ENCODE assay signal across 18 cellular contexts in the genomic region with DNA sequence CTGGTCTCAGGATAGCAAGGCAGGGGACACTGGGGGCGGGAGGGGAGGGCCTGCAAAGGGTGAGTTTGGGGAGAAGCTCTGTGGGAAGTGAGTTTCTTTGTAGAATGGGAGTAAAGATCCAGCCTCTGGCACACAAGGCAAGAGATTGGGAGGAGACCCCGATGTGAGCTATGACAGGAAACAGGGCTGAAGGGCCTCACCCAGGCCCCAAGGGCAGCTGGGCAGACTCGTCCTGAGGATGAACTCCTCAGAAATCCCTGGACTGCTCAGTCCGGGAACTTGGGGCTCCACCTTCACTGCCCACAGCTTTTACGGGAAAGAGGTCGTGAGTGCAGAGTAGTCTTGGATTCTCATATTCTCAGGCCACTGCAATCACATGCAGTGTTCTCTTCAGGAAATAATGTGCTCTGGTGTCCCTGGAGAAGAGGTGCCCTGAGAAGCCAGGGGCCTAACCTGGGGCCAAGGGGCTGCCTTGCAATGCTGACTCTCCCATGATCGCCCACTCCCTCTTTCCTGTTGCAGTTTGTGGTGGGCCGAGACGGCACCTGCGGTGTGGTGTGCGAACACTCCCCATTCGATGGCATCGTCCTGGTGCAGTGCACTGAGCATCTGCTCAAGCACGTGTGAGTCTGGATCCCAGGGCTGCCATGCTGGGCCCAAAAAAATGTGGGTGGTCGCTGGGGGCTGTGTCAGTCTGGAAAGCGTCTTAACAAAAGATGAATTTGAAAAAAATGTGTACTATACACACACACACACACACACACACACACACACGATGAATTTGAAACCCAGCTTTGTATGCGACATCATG. TPM values are rescaled to one million over a fixed set of nuclear protein-coding genes. Genes with fewer than 3 reads are reported as not detected.
DNase-seq lines count a peak whose midpoint lies in the region; TF ChIP-seq lines count a peak whose summit lies in the region.
"Had no signal": no experiment of that assay in that cellular context is flagged by ENCODE, and none has a peak within 500 bp of the region (broad histone marks: within the 10 kb centered on the region; RNA-seq: fewer than 3 reads in every experiment).

No MANE protein-coding gene starts in this region.

- H3K27ac ChIP-seq in endodermal cell (ENCODE audit: low read depth, low read length) (no peak overlapping the region), stomach (no peak overlapping the region)
- H3K27ac ChIP-seq: C4-2B had no signal

- H3K27me3 ChIP-seq in endodermal cell (ENCODE audit: control insufficient read depth, insufficient read depth, low read length, poor library complexity, severe bottlenecking) = no peaks in the 10 kb centered on the region
- H3K27me3 ChIP-seq in stomach = peaks cover 0 to 58% (median 8%) of the 10 kb centered on the region in 3 donors

- 86 to 91% methylated on average over 11 to 17 of the region's 18 CpGs for WGBS in endodermal cell (ENCODE audit: insufficient coverage in 1 of 2, insufficient read length in 1 of 2), 2 experiments
- 69 to 76% (median 75%) methylated on average over 18 of the region's 18 CpGs for WGBS in stomach, 5 donors

- intact Hi-C loops in stomach (cut with DNase I; ENCODE audit: low total_unique reads) = no loop called here

- H3K4me1 ChIP-seq in endodermal cell (ENCODE audit: control insufficient read depth, insufficient read depth, low read length) (no peaks in the 10 kb centered on the region), stomach (no peaks in the 10 kb centered on the region)

- H3K9ac ChIP-seq in endodermal cell (ENCODE audit: extremely low read depth, low read length, poor library complexity, severe bottlenecking) = no peak overlapping the region

- H3K4me3 Mint-ChIP-seq in endodermal cell = no peak overlapping the region
- H3K4me3 Mint-ChIP-seq in T-helper 2 cell treated with Interferon-gamma antibody and Interleukin-4, amounts not matched to agents 5 μg/mL and 100 μg/mL, for 36 hours = no peak overlapping the region

- no peak for TF ChIP-seq EP300 in stomach (IDR thresholded peaks at IDR 0.05)

- H3K27ac Mint-ChIP-seq in endodermal cell = no peak overlapping the region
- no peak overlapping the region for H3K27ac Mint-ChIP-seq in T-helper 2 cell treated with Interferon-gamma antibody and Interleukin-4, amounts not matched to agents 5 μg/mL and 100 μg/mL, for 36 hours

- H3K36me3 Mint-ChIP-seq in endodermal cell (ENCODE audit: low read depth) = no peaks in the 10 kb centered on the region
- H3K36me3 Mint-ChIP-seq in T-helper 2 cell treated with Interferon-gamma antibody and Interleukin-4, amounts not matched to agents 5 μg/mL and 100 μg/mL, for 36 hours (ENCODE audit: low read depth) = no peaks in the 10 kb centered on the region

- H3K27me3 Mint-ChIP-seq in endodermal cell (ENCODE audit: insufficient read depth) = peaks cover 25% of the 10 kb centered on the region
- no peaks in the 10 kb centered on the region for H3K27me3 Mint-ChIP-seq in T-helper 2 cell treated with Interferon-gamma antibody and Interleukin-4, amounts not matched to agents 5 μg/mL and 100 μg/mL, for 36 hours (ENCODE audit: low read depth)

- H3K36me3 ChIP-seq in endodermal cell (ENCODE audit: control insufficient read depth, insufficient read depth, low read length) (no peaks in the 10 kb centered on the region), stomach (no peaks in the 10 kb centered on the region)

- peaks cover 15% of the 10 kb centered on the region for H3K4me1 Mint-ChIP-seq in endodermal cell
- H3K4me1 Mint-ChIP-seq in T-helper 2 cell treated with Interferon-gamma antibody and Interleukin-4, amounts not matched to agents 5 μg/mL and 100 μg/mL, for 36 hours (ENCODE audit: low read depth) = peaks cover 13% of the 10 kb centered on the region

- H3K9me3 Mint-ChIP-seq in endodermal cell = no peaks in the 10 kb centered on the region
- no peaks in the 10 kb centered on the region for H3K9me3 Mint-ChIP-seq in T-helper 2 cell treated with Interferon-gamma antibody and Interleukin-4, amounts not matched to agents 5 μg/mL and 100 μg/mL, for 36 hours

- peak; percentile 54 for DNase-seq in activated effector memory CD4-positive, alpha-beta T cell treated with anti-CD3 and anti-CD28 coated beads, Interleukin-2, amount 50 U/mL, for 16 hours
- DNase-seq in activated effector memory CD4-positive, alpha-beta T cell treated with Interleukin-2 at 50 U/mL for 16 hours = no peak
- DNase-seq in NB4 (ENCODE audit: low read depth) = peak; percentile 98
- DNase-seq in endodermal cell = peak; percentile 32
- peak; percentile 16 for DNase-seq in stomach
- no peak for DNase-seq in HUDEP-2 (lab: John Stamatoyannopoulos, UW; ENCODE audit: unreplicated experiment in 76 of 76)
- no peak for DNase-seq in T-helper 2 cell treated with Interferon-gamma antibody and Interleukin-4, amounts not matched to agents 5 μg/mL and 100 μg/mL, for 36 hours (ENCODE audit: low spot score)
- DNase-seq in NOMO-1 (lab: John Stamatoyannopoulos, UW; ENCODE audit: unreplicated experiment in 2 of 2) = no peak
- DNase-seq: GOT3, Karpas-422, MM.1S, NCI-H1105, NCI-H1694, NCI-H2227 treated with DMSO at 0.1 percent for 48 hours, NCI-H524, Right ventricle myocardium superior had no signal

- H3K9me3 ChIP-seq in endodermal cell (ENCODE audit: control insufficient read depth, low read length) = no peaks in the 10 kb centered on the region
- H3K9me3 ChIP-seq in stomach = no peaks in the 10 kb centered on the region

- TF ChIP-seq CTCF in NB4 (IDR thresholded peaks at IDR 0.05; ENCODE audit: low read depth, low read length) (no peak), endodermal cell (conservative IDR thresholded peaks at IDR 0.05) (no peak), stomach (IDR thresholded peaks at IDR 0.05) (no peak)

- TF ChIP-seq POLR2A in NB4 (IDR thresholded peaks at IDR 0.05; ENCODE audit: extremely low read depth, insufficient read length) = peak; percentile 41
- no peak for TF ChIP-seq POLR2A in stomach (IDR thresholded peaks at IDR 0.05)

- H3K4me3 ChIP-seq in NB4 (ENCODE audit: low read depth, low read length) (peak overlapping the region; percentile 87), endodermal cell (ENCODE audit: low read length) (no peak overlapping the region), stomach (no peak overlapping the region)

RNA-seq across cellular contexts. Expression of a gene that starts 31.3 kb away (rescaled TPM):
- not detected for total RNA-seq in endodermal cell
- polyA plus RNA-seq in endodermal cell (2013, experiment 1 of 2) = not detected
- polyA plus RNA-seq in endodermal cell (2013, experiment 2 of 2) = not detected
- total RNA-seq in stomach = not detected
- polyA plus RNA-seq in stomach = not detected
- total RNA-seq: A172, Right ventricle myocardium superior had no signal

RNA-seq across cellular contexts. Expression of a gene that starts 34.4 kb away (rescaled TPM):
- total RNA-seq in endodermal cell (not detected), stomach (1 to 10 TPM in 1 of 5 donors, not detected in 4; 8.7 TPM)
- 1.1 TPM for polyA plus RNA-seq in endodermal cell (2013, experiment 1 of 2)
- polyA plus RNA-seq in endodermal cell (2013, experiment 2 of 2) = 1.1 TPM
- not detected for polyA plus RNA-seq in stomach
- total RNA-seq: A172, Right ventricle myocardium superior had no signal

RNA-seq across cellular contexts. Expression of a gene that starts 38.1 kb away (rescaled TPM):
- total RNA-seq in endodermal cell (not detected), stomach (under 1 TPM in 1 of 5 donors, not detected in 4; 0.73 TPM)
- 2.6 TPM for polyA plus RNA-seq in endodermal cell (2013, experiment 1 of 2)
- polyA plus RNA-seq in endodermal cell (2013, experiment 2 of 2) = 2.5 TPM
- under 1 TPM in 1 of 3 donors, not detected in 2; 0.20 TPM for polyA plus RNA-seq in stomach
- total RNA-seq: A172, Right ventricle myocardium superior had no signal

Comparison
In these comparisons a context has a peak if more than half of its experiments do, and no peak if none do; other contexts are left out.
1. DNase-seq: peak in activated effector memory CD4-positive, alpha-beta T cell treated with anti-CD3 and anti-CD28 coated beads, Interleukin-2, amount 50 U/mL, for 16 hours (single experiment), NB4 (single experiment), endodermal cell (single experiment) and stomach (single experiment); none in activated effector memory CD4-positive, alpha-beta T cell treated with Interleukin-2 at 50 U/mL for 16 hours (single experiment), HUDEP-2 (0 of 76), T-helper 2 cell treated with Interferon-gamma antibody and Interleukin-4, amounts not matched to agents 5 μg/mL and 100 μg/mL, for 36 hours (single experiment) and NOMO-1 (0 of 2).